29 cellular contexts compared by ENCODE assay signal in genomic region chr1:179318501-179318900, GRCh38. TPM values are rescaled to one million over a fixed set of nuclear protein-coding genes. Genes with fewer than 3 reads are reported as not detected.
A peak's percentile ranks its signal among the peaks of the same experiment; 100 is the strongest.
DNase-seq lines count a peak whose midpoint lies in the region; ATAC-seq and TF ChIP-seq lines count a peak whose summit lies in the region.
"Had no signal": no experiment of that assay in that cellular context is flagged by ENCODE, and none has a peak within 500 bp of the region (broad histone marks: within the 10 kb centered on the region; RNA-seq: fewer than 3 reads in every experiment).

No MANE protein-coding gene starts in this region.

- intact Hi-C loops in CD14-positive monocyte (cut with micrococcal nuclease), result no loop called here
- intact Hi-C loops in OCI-LY7 (cut with micrococcal nuclease; ENCODE audit: unreplicated experiment), result no loop called here
- intact Hi-C loops in heart right ventricle (cut with DNase I), result no loop called here

- no peak for ATAC-seq in central memory CD8-positive, alpha-beta T cell (replicated peaks; ENCODE audit: extremely low read depth, poor library complexity, severe bottlenecking)
- ATAC-seq in heart right ventricle, result no peak
- ATAC-seq: esophagus mucosa had no signal

- DNase-seq in CD14-positive monocyte (ENCODE audit: low spot score) (no peak), OCI-LY7 (ENCODE audit: low spot score) (peak; percentile 49), LoVo (ENCODE audit: low spot score) (no peak), type B pancreatic cell (ENCODE audit: extremely low spot score, unreplicated experiment) (no peak), heart right ventricle (no peak)
- DNase-seq in central memory CD8-positive, alpha-beta T cell (ENCODE audit: low spot score in 2 of 2), result no peak
- no peak for DNase-seq in activated CD4-positive, CD25-positive, alpha-beta regulatory T cell (lab: John Stamatoyannopoulos, UW)
- DNase-seq: activated CD4-positive, alpha-beta memory T cell treated with anti-CD3 and anti-CD28 coated beads, Interleukin-2, amount 10 ng/mL, durations not matched to agents 7 days and 5 days; activated naive CD8-positive, alpha-beta T cell treated with anti-CD3 and anti-CD28 coated beads, Interleukin-2, amount 10 ng/mL, durations not matched to agents 7 days and 5 days; cortex of kidney; foreskin fibroblast; GOT3; NCI-H1417; NCI-H748 treated with DMSO at 0.1 percent for 48 hours; nephron progenitor cell; ovary; Right ventricle myocardium superior; stimulated activated CD4-positive, alpha-beta T cell treated with anti-CD3 and anti-CD28 coated beads, Interleukin-1b, Interleukin-23, amount 100 ng/mL, for 48 hours; SW 1271; T-helper 9 cell; transverse colon had no signal

- peak overlapping the region; percentile 6 to 59 for H3K4me3 Mint-ChIP-seq in CD14-positive monocyte
- no peak overlapping the region for H3K4me3 Mint-ChIP-seq in IgD-negative memory B cell
- H3K4me3 Mint-ChIP-seq in central memory CD8-positive, alpha-beta T cell, result no peak overlapping the region
- no peak overlapping the region for H3K4me3 Mint-ChIP-seq in type B pancreatic cell
- H3K4me3 Mint-ChIP-seq: activated CD4-positive, alpha-beta memory T cell treated with anti-CD3 and anti-CD28 coated beads, Interleukin-2, amount 10 ng/mL, durations not matched to agents 7 days and 5 days; activated naive CD8-positive, alpha-beta T cell treated with anti-CD3 and anti-CD28 coated beads, Interleukin-2, amount 10 ng/mL, durations not matched to agents 7 days and 5 days; nephron progenitor cell had no signal

- 86 to 87% methylated on average over 5 of the region's 5 CpGs for WGBS in heart right ventricle, 2 donors

- 0 out of 2 replicates have a peak overlapping the region, but pooled peaks have one; percentile 13 for H2AFZ ChIP-seq in OCI-LY7 (ENCODE audit: low read length)

- H3K27ac Mint-ChIP-seq in CD14-positive monocyte (peak overlapping the region; percentile 5 to 90 (median 84)), IgD-negative memory B cell (peak overlapping the region in 2 of 3 donors; percentile 32 to 92), type B pancreatic cell (no peak overlapping the region)
- peak overlapping the region; percentile 62 for H3K27ac Mint-ChIP-seq in central memory CD8-positive, alpha-beta T cell (ENCODE audit: low read depth)
- H3K27ac Mint-ChIP-seq: activated CD4-positive, alpha-beta memory T cell treated with anti-CD3 and anti-CD28 coated beads, Interleukin-2, amount 10 ng/mL, durations not matched to agents 7 days and 5 days; activated naive CD8-positive, alpha-beta T cell treated with anti-CD3 and anti-CD28 coated beads, Interleukin-2, amount 10 ng/mL, durations not matched to agents 7 days and 5 days; nephron progenitor cell had no signal

- no TSS peak for BruUV-seq in OCI-LY7 (replicated peaks; lab: Mats Ljungman, UMichigan)

- POLR2A ChIA-PET in OCI-LY7 (lab: Charles Lee), result no interaction called here

- H3K36me3 ChIP-seq in OCI-LY7 (ENCODE audit: insufficient read depth, low read length) (peaks cover 27% of the 10 kb centered on the region), heart right ventricle (peaks cover 0 to 23% (median 0%) of the 10 kb centered on the region in 9 donors)
- H3K36me3 ChIP-seq: ovary had no signal

- H3K36me3 Mint-ChIP-seq in CD14-positive monocyte (peaks cover 48 to 60% of the 10 kb centered on the region in 2 donors), IgD-negative memory B cell (peaks cover 31% of the 10 kb centered on the region), type B pancreatic cell (peaks cover 29% of the 10 kb centered on the region)
- peaks cover 25% of the 10 kb centered on the region for H3K36me3 Mint-ChIP-seq in central memory CD8-positive, alpha-beta T cell (ENCODE audit: insufficient read depth)

- H3K4me3 ChIP-seq in OCI-LY7 (ENCODE audit: low read depth, low read length, poor library complexity, severe bottlenecking) (peak overlapping the region; percentile 4), heart right ventricle (no peak overlapping the region)
- H3K4me3 ChIP-seq: BLaER1 treated with 17β-estradiol and CSF1 and Interleukin-3, amounts not matched to agents 10 nM and 100 nM; lung; ovary; smooth muscle cell; transverse colon had no signal

- H3K27me3 ChIP-seq in heart right ventricle, result no peaks in the 10 kb centered on the region
- H3K27me3 ChIP-seq: BLaER1 treated with 17β-estradiol and CSF1 and Interleukin-3, amounts not matched to agents 10 nM and 100 nM; ovary; transverse colon had no signal

- H4K20me1 ChIP-seq in OCI-LY7 (ENCODE audit: insufficient read depth, low read length), result no peaks in the 10 kb centered on the region

- H3K27me3 Mint-ChIP-seq in CD14-positive monocyte (ENCODE audit: low read depth in 3 of 3), result peaks cover 0 to 3% (median 0%) of the 10 kb centered on the region in 3 donors
- no peaks in the 10 kb centered on the region for H3K27me3 Mint-ChIP-seq in IgD-negative memory B cell
- H3K27me3 Mint-ChIP-seq in central memory CD8-positive, alpha-beta T cell, result no peaks in the 10 kb centered on the region
- no peaks in the 10 kb centered on the region for H3K27me3 Mint-ChIP-seq in type B pancreatic cell
- H3K27me3 Mint-ChIP-seq: activated CD4-positive, alpha-beta memory T cell treated with anti-CD3 and anti-CD28 coated beads, Interleukin-2, amount 10 ng/mL, durations not matched to agents 7 days and 5 days; activated naive CD8-positive, alpha-beta T cell treated with anti-CD3 and anti-CD28 coated beads, Interleukin-2, amount 10 ng/mL, durations not matched to agents 7 days and 5 days had no signal

- H3K4me2 ChIP-seq in OCI-LY7 (ENCODE audit: low read length), result peak overlapping the region; percentile 46
- H3K4me2 ChIP-seq: BLaER1 treated with 17β-estradiol and CSF1 and Interleukin-3, amounts not matched to agents 10 nM and 100 nM; smooth muscle cell had no signal

- H3K27ac ChIP-seq in OCI-LY7 (ENCODE audit: low read depth, low read length, poor library complexity, severe bottlenecking), result no peak overlapping the region
- no peak overlapping the region for H3K27ac ChIP-seq in heart right ventricle
- H3K27ac ChIP-seq: BLaER1 treated with 17β-estradiol and CSF1 and Interleukin-3, amounts not matched to agents 10 nM and 100 nM; HL-60; ovary; transverse colon had no signal

- TF ChIP-seq CTCF in CD14-positive monocyte (IDR thresholded peaks at IDR 0.05), result no peak
- no peak for TF ChIP-seq CTCF in OCI-LY7 (conservative IDR thresholded peaks at IDR 0.05; ENCODE audit: low read length)
- TF ChIP-seq CTCF in type B pancreatic cell (conservative IDR thresholded peaks at IDR 0.05), result no peak
- no peak for TF ChIP-seq CTCF in heart right ventricle (IDR thresholded peaks at IDR 0.05)

- H3K9me3 Mint-ChIP-seq in CD14-positive monocyte (peaks cover 0 to 1% (median 0%) of the 10 kb centered on the region in 7 donors), IgD-negative memory B cell (no peaks in the 10 kb centered on the region), type B pancreatic cell (no peaks in the 10 kb centered on the region)
- H3K9me3 Mint-ChIP-seq in central memory CD8-positive, alpha-beta T cell, result no peaks in the 10 kb centered on the region

- no peaks in the 10 kb centered on the region for H3K9me2 ChIP-seq in OCI-LY7 (ENCODE audit: insufficient read depth, low read length)

- no peaks in the 10 kb centered on the region for H3K9me3 ChIP-seq in OCI-LY7 (ENCODE audit: low read length)
- H3K9me3 ChIP-seq in heart right ventricle, result peaks cover 0 to 12% (median 0%) of the 10 kb centered on the region in 11 donors
- H3K9me3 ChIP-seq: ovary, transverse colon had no signal

- H3K4me1 ChIP-seq in OCI-LY7 (ENCODE audit: insufficient read depth, low read length, poor library complexity, severe bottlenecking) (peaks cover 15% of the 10 kb centered on the region), heart right ventricle (peaks cover 0 to 12% (median 0%) of the 10 kb centered on the region in 9 donors)

- CTCF ChIA-PET in OCI-LY7 (lab: Charles Lee; ENCODE audit: unreplicated experiment), result no interaction called here

- H3K4me1 Mint-ChIP-seq in CD14-positive monocyte (peaks cover 29% of the 10 kb centered on the region), IgD-negative memory B cell (peaks cover 2 to 20% (median 13%) of the 10 kb centered on the region in 3 donors), type B pancreatic cell (ENCODE audit: unreplicated experiment) (peaks cover 5% of the 10 kb centered on the region)
- peaks cover 29% of the 10 kb centered on the region for H3K4me1 Mint-ChIP-seq in central memory CD8-positive, alpha-beta T cell
- H3K4me1 Mint-ChIP-seq: nephron progenitor cell had no signal

- peaks cover 24% of the 10 kb centered on the region; the same call in 1 of the 2 replicates for H3K79me2 ChIP-seq in OCI-LY7 (ENCODE audit: insufficient read depth, low read depth, low read length)

RNA-seq across cellular contexts. Expression of gene SOAT1, which starts 24.9 kb away (rescaled TPM):
- polyA plus RNA-seq in CD14-positive monocyte (100 to 1,000 TPM; 105 to 158 TPM), IgD-negative memory B cell (32.9 TPM), heart right ventricle (1 to 10 TPM; 2.6 to 3.0 TPM)
- total RNA-seq in OCI-LY7 (2014; rRNA removed; shearing (Covaris generic)), result 8.7 and 11.1 TPM in 2 replicates
- total RNA-seq in OCI-LY7 (2022) (29.6 and 34.0 TPM in 2 replicates), type B pancreatic cell (ENCODE audit: low replicate concordance) (43.7 and 53.1 TPM in 2 replicates), heart right ventricle (10 to 100 TPM in 2 of 10 donors, 1 to 10 TPM in 8; 5.5 to 19.4 (median 7.6) TPM)

RNA-seq across cellular contexts. Expression of gene AXDND1, which starts 47.3 kb away (rescaled TPM):
- polyA plus RNA-seq in CD14-positive monocyte (not detected), IgD-negative memory B cell (not detected), heart right ventricle (under 1 TPM in 1 of 2 donors, not detected in 1; 0.03 TPM)
- total RNA-seq in OCI-LY7 (2014; rRNA removed; shearing (Covaris generic)), result 0.16 and 0.23 TPM in 2 replicates
- total RNA-seq in OCI-LY7 (2022) (0.85 and 1.8 TPM in 2 replicates), type B pancreatic cell (ENCODE audit: low replicate concordance) (1.4 TPM in 1 of 2 replicates, not detected in the other), heart right ventricle (under 1 TPM in 3 of 10 donors, not detected in 7; 0.12 to 0.17 (median 0.17) TPM)
- total RNA-seq: cardiac septum, esophagus mucosa, mononuclear cell, Right ventricle myocardium superior, smooth muscle cell had no signal

Comparison
In these comparisons a context has a peak if more than half of its experiments do, and no peak if none do; other contexts are left out.
1. H3K4me3 Mint-ChIP-seq: peak in CD14-positive monocyte (2 of 2); none in IgD-negative memory B cell (0 of 4), central memory CD8-positive, alpha-beta T cell (single experiment) and type B pancreatic cell (single experiment).